32 cellular contexts compared by ENCODE assay signal in genomic region chr12:108122072-108122471, GRCh38. TPM values are rescaled to one million over a fixed set of nuclear protein-coding genes. Genes with fewer than 3 reads are reported as not detected.
"Had no signal": no experiment of that assay in that cellular context is flagged by ENCODE, and none has a peak within 500 bp of the region (broad histone marks: within the 10 kb centered on the region; RNA-seq: fewer than 3 reads in every experiment).

No MANE protein-coding gene starts in this region.

- H3K27me3 ChIP-seq: colonic mucosa had no signal

- H3K27ac ChIP-seq: colonic mucosa, epithelial cell of prostate, esophagus squamous epithelium, foreskin keratinocyte, gastrocnemius medialis, heart left ventricle, heart right ventricle had no signal

- ATAC-seq: effector memory CD8-positive, alpha-beta T cell; esophagus mucosa; foreskin keratinocyte; gastrocnemius medialis; gastroesophageal sphincter; heart left ventricle; heart right ventricle had no signal

- H3K4me1 Mint-ChIP-seq: endodermal cell had no signal

- DNase-seq: colonic mucosa; cortex of kidney; dermis blood vessel endothelial cell; dorsolateral prefrontal cortex; effector CD4-positive, alpha-beta T cell; effector CD8-positive, alpha-beta T cell; effector memory CD4-positive, alpha-beta T cell; effector memory CD8-positive, alpha-beta T cell; endodermal cell; esophagus squamous epithelium; foreskin fibroblast; foreskin keratinocyte; foreskin melanocyte; gastrocnemius medialis; glutamatergic neuron; head of caudate nucleus; heart left ventricle; heart right ventricle had no signal

- H3K4me3 ChIP-seq: colonic mucosa, coronary artery, dorsolateral prefrontal cortex, esophagus squamous epithelium, gastrocnemius medialis, gastroesophageal sphincter, heart left ventricle, heart right ventricle had no signal

- FAIRE-seq: colon, endometrium, endothelial cell of umbilical vein, frontal cortex had no signal

- H3K9me3 ChIP-seq: colonic mucosa, esophagus squamous epithelium, gastrocnemius medialis had no signal

- H3K4me1 ChIP-seq: colonic mucosa, foreskin keratinocyte, gastrocnemius medialis, heart left ventricle had no signal

- H3K27ac Mint-ChIP-seq: dendritic cell treated with granulocyte-macrophage colony-stimulating factor and Interleukin-4, amounts not matched to agents 40 ng/mL and 50 ng/mL, for 4 days; effector memory CD8-positive, alpha-beta T cell; endodermal cell had no signal

- H3K4me3 Mint-ChIP-seq: dendritic cell treated with granulocyte-macrophage colony-stimulating factor and Interleukin-4, amounts not matched to agents 40 ng/mL and 50 ng/mL, for 4 days; effector memory CD8-positive, alpha-beta T cell; endodermal cell had no signal

- H3K9me3 Mint-ChIP-seq: effector memory CD8-positive, alpha-beta T cell; endodermal cell had no signal

- H3K36me3 ChIP-seq: colonic mucosa, esophagus squamous epithelium, gastrocnemius medialis, gastroesophageal sphincter, heart left ventricle, heart right ventricle had no signal

RNA-seq across cellular contexts. Expression of gene WSCD2, which starts 7.0 kb away (rescaled TPM):
- total RNA-seq: dermis blood vessel endothelial cell, dermis microvascular lymphatic vessel endothelial cell, endothelial cell of umbilical vein, epithelial cell of proximal tubule, fibroblast of lung, fibroblast of villous mesenchyme, foreskin keratinocyte, glomerular endothelial cell had no signal
- polyA plus RNA-seq: endothelial cell of umbilical vein, fibroblast of lung, foreskin keratinocyte, heart left ventricle had no signal
